In genomic region chr11:16997624-16998023, GRCh38 we compare ENCODE assay signal across 24 cellular contexts. TPM values are rescaled to one million over a fixed set of nuclear protein-coding genes. Genes with fewer than 3 reads are reported as not detected.
DNase-seq lines count a peak whose midpoint lies in the region; TF ChIP-seq lines count a peak whose summit lies in the region.
"Had no signal": no experiment of that assay in that cellular context is flagged by ENCODE, and none has a peak within 500 bp of the region (broad histone marks: within the 10 kb centered on the region; RNA-seq: fewer than 3 reads in every experiment).

No MANE protein-coding gene starts in this region.

- peak; percentile 55 for TF ChIP-seq POLR2A in transverse colon (IDR thresholded peaks at IDR 0.05)

- H3K27me3 ChIP-seq in duodenal mucosa (ENCODE audit: control insufficient read depth in 1 of 2, insufficient read depth in 2 of 2, low read length in 2 of 2) (no peaks in the 10 kb centered on the region), hepatocyte (no peaks in the 10 kb centered on the region), muscle layer of duodenum (ENCODE audit: low read depth, low read length) (no peaks in the 10 kb centered on the region), transverse colon (no peaks in the 10 kb centered on the region)
- H3K27me3 ChIP-seq: BLaER1 treated with 17β-estradiol and CSF1 and Interleukin-3, amounts not matched to agents 10 nM and 100 nM; dorsolateral prefrontal cortex; left lung; ovary had no signal

- peaks cover 0 to 6% of the 10 kb centered on the region in 2 donors for H3K36me3 ChIP-seq in duodenal mucosa (ENCODE audit: control insufficient read depth in 1 of 2, insufficient read depth in 2 of 2, low read length in 2 of 2)
- no peaks in the 10 kb centered on the region for H3K36me3 ChIP-seq in hepatocyte (replicated peaks; ENCODE audit: insufficient read depth, low read depth)
- H3K36me3 ChIP-seq in muscle layer of duodenum (ENCODE audit: control insufficient read depth in 1 of 2, insufficient read depth in 2 of 2, low read length in 2 of 2) = no peaks in the 10 kb centered on the region
- no peaks in the 10 kb centered on the region for H3K36me3 ChIP-seq in transverse colon
- H3K36me3 ChIP-seq: BLaER1 treated with 17β-estradiol and CSF1 and Interleukin-3, amounts not matched to agents 10 nM and 100 nM; left lung; ovary had no signal

- H4K20me1 ChIP-seq in hepatocyte (ENCODE audit: insufficient read depth, poor library complexity, severe bottlenecking) = no peaks in the 10 kb centered on the region
- H4K20me1 ChIP-seq: BLaER1 treated with 17β-estradiol and CSF1 and Interleukin-3, amounts not matched to agents 10 nM and 100 nM had no signal

- intact Hi-C loops in transverse colon (cut with DNase I; ENCODE audit: low total_unique reads) = no loop called here

- H2AFZ ChIP-seq in hepatocyte = no peak overlapping the region

- no peaks in the 10 kb centered on the region for H3K9me2 ChIP-seq in hepatocyte (replicated peaks; ENCODE audit: insufficient read depth)

- H3K9me3 ChIP-seq in duodenal mucosa (ENCODE audit: control insufficient read depth in 1 of 2, low read length in 2 of 2) = no peaks in the 10 kb centered on the region
- H3K9me3 ChIP-seq in hepatocyte (ENCODE audit: low read depth) = no peaks in the 10 kb centered on the region
- H3K9me3 ChIP-seq in muscle layer of duodenum (ENCODE audit: control insufficient read depth in 1 of 2, low read length in 2 of 2) = no peaks in the 10 kb centered on the region
- no peaks in the 10 kb centered on the region for H3K9me3 ChIP-seq in transverse colon
- H3K9me3 ChIP-seq: BLaER1 treated with 17β-estradiol and CSF1 and Interleukin-3, amounts not matched to agents 10 nM and 100 nM; left lung; ovary had no signal

- TF ChIP-seq CTCF in hepatocyte (IDR thresholded peaks at IDR 0.05; ENCODE audit: poor library complexity) = no peak
- no peak for TF ChIP-seq CTCF in transverse colon (IDR thresholded peaks at IDR 0.05)

- H3K4me2 ChIP-seq in hepatocyte = peak overlapping the region; percentile 52
- H3K4me2 ChIP-seq: BLaER1 treated with 17β-estradiol and CSF1 and Interleukin-3, amounts not matched to agents 10 nM and 100 nM had no signal

- no peak for TF ChIP-seq EP300 in transverse colon (IDR thresholded peaks at IDR 0.05; ENCODE audit: low read depth)

- H3K27ac ChIP-seq in duodenal mucosa (ENCODE audit: low read depth, low read length) = peak overlapping the region; percentile 55
- peak overlapping the region; percentile 83 for H3K27ac ChIP-seq in hepatocyte
- H3K27ac ChIP-seq in muscle layer of duodenum (ENCODE audit: low read length) = peak overlapping the region; percentile 53
- peak overlapping the region; percentile 75 to 78 (median 76) for H3K27ac ChIP-seq in transverse colon
- H3K27ac ChIP-seq: BLaER1 treated with 17β-estradiol and CSF1 and Interleukin-3, amounts not matched to agents 10 nM and 100 nM; dorsolateral prefrontal cortex; left lung; ovary had no signal

- H3K79me2 ChIP-seq in hepatocyte = peaks cover 42% of the 10 kb centered on the region

- WGBS in hepatocyte (ENCODE audit: low lambda C conversion rate, missing lambda C conversion rate) = 68% methylated on average over 7 of the region's 7 CpGs
- 46% methylated on average over 7 of the region's 7 CpGs; no CpG with 5 or more reads in 1 of the 2 donors for WGBS in transverse colon (ENCODE audit: low coverage in 1 of 2), 2 donors

- peak overlapping the region; percentile 22 to 55 for H3K4me3 ChIP-seq in duodenal mucosa (ENCODE audit: low read depth in 1 of 2, low read length in 2 of 2)
- H3K4me3 ChIP-seq in hepatocyte = no peak overlapping the region
- H3K4me3 ChIP-seq in muscle layer of duodenum (ENCODE audit: low read depth in 1 of 2, low read length in 2 of 2) = no peak overlapping the region
- H3K4me3 ChIP-seq in transverse colon = no peak overlapping the region
- H3K4me3 ChIP-seq: BLaER1 treated with 17β-estradiol and CSF1 and Interleukin-3, amounts not matched to agents 10 nM and 100 nM; dorsolateral prefrontal cortex; left lung; ovary had no signal

- in situ Hi-C loops in transverse colon (cut with MboI; ENCODE audit: low pct_ligation_motif_present in 1 of 4, low pct_unique_long_range_greater_than_20kb in 1 of 4, low sequenced_read_pairs in 3 of 4) = no loop called here

- H3K4me1 ChIP-seq in duodenal mucosa (ENCODE audit: control insufficient read depth in 1 of 2, insufficient read depth in 2 of 2, low read length in 2 of 2) = peaks cover 49 to 79% of the 10 kb centered on the region in 2 donors
- peaks cover 21% of the 10 kb centered on the region for H3K4me1 ChIP-seq in hepatocyte (ENCODE audit: insufficient read depth)
- peaks cover 0 to 8% of the 10 kb centered on the region in 2 donors for H3K4me1 ChIP-seq in muscle layer of duodenum (ENCODE audit: control insufficient read depth in 1 of 2, insufficient read depth in 2 of 2, low read length in 2 of 2)
- peaks cover 3 to 54% (median 30%) of the 10 kb centered on the region in 4 donors for H3K4me1 ChIP-seq in transverse colon
- H3K4me1 ChIP-seq: BLaER1 treated with 17β-estradiol and CSF1 and Interleukin-3, amounts not matched to agents 10 nM and 100 nM; left lung had no signal

- peak overlapping the region in 1 of 2 donors; percentile 22 for H3K9ac ChIP-seq in duodenal mucosa (ENCODE audit: low read depth in 1 of 2, low read length in 2 of 2)
- H3K9ac ChIP-seq: BLaER1 treated with 17β-estradiol and CSF1 and Interleukin-3, amounts not matched to agents 10 nM and 100 nM had no signal

- DNase-seq in hepatocyte (ENCODE audit: low spot score) (peak; percentile 62), transverse colon (peak; percentile 79), iPS-NIHi11 (ENCODE audit: low spot score) (no peak), hypothalamus (lab: John Stamatoyannopoulos, UW) (no peak), DMS53 treated with DMSO at 0.1 percent for 48 hours (lab: John Stamatoyannopoulos, UW; ENCODE audit: unreplicated experiment) (no peak)
- DNase-seq: activated CD4-positive, alpha-beta memory T cell treated with anti-CD3 and anti-CD28 coated beads for 36 hours; activated CD4-positive, alpha-beta T cell treated with anti-CD3 and anti-CD28 coated beads for 1 hour; activated naive CD4-positive, alpha-beta T cell treated with anti-CD3 and anti-CD28 coated beads for 36 hours; cerebellar nuclear complex; dorsolateral prefrontal cortex; hippocampal formation; immature natural killer cell; left lung; midbrain; NCI-H446; NCI-H748 treated with DMSO at 0.1 percent for 48 hours; nephron progenitor cell; ovary; SIG-M5; stimulated activated CD8-positive, alpha-beta memory T cell treated with anti-CD3 and anti-CD28 coated beads, Interleukin-4, amount 100 ng/mL, for 48 hours; trophoblast cell had no signal

RNA-seq across cellular contexts. Expression of gene PLEKHA7, which starts 16.6 kb away (rescaled TPM):
- total RNA-seq in hepatocyte (25.4 and 35.6 TPM in 2 replicates), transverse colon (100 to 1,000 TPM; 109 to 243 (median 114) TPM)
- 16.7 and 18.2 TPM in 2 replicates for polyA plus RNA-seq in hepatocyte

Comparison
In these comparisons a context has a peak if more than half of its experiments do, and no peak if none do; other contexts are left out.
1. H3K4me3 ChIP-seq: peak in duodenal mucosa (2 of 2); none in hepatocyte (single experiment), muscle layer of duodenum (0 of 2) and transverse colon (0 of 4).
2. DNase-seq: peak in hepatocyte (single experiment) and transverse colon (single experiment); none in iPS-NIHi11 (single experiment), hypothalamus (0 of 51) and DMS53 treated with DMSO at 0.1 percent for 48 hours (single experiment).
3. Peak in every context shown above with its lines, with median percentiles within 50 percentile points of each other: H3K27ac ChIP-seq.